ENCODE assay signal across 16 cellular contexts in the genomic region with DNA sequence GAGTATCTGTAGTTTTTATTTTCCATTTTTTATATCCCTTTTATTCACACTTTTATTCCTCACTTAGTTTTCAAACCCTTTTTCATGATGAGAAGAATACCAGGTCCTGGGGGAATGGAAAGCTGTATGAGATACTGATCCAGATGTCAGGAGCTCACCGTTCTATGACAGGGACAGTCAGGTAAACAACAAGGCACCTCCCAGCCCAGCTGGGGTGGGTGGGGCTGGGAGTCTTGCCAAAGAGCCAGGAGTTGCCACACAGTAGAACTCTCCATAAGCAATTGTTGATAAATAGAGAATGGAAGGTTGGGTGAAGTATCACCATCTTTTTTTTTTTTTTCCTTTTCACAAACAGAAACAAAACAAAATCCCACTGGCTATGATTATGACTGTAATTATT.
DNase-seq lines count a peak whose midpoint lies in the region; TF ChIP-seq lines count a peak whose summit lies in the region.
"Had no signal": no experiment of that assay in that cellular context is flagged by ENCODE, and none has a peak within 500 bp of the region (broad histone marks: within the 10 kb centered on the region; RNA-seq: fewer than 3 reads in every experiment).

No MANE protein-coding gene starts in this region.

- peak; percentile 18 for DNase-seq in NCI-H2196 (lab: John Stamatoyannopoulos, UW; ENCODE audit: unreplicated experiment)
- no peak for DNase-seq in NCI-H2196 treated with DMSO at 0.1 percent for 48 hours (lab: John Stamatoyannopoulos, UW; ENCODE audit: unreplicated experiment)
- peak; percentile 12 for DNase-seq in HT-29 (ENCODE audit: low spot score)
- peak; percentile 67 for DNase-seq in NCI-H345 (lab: John Stamatoyannopoulos, UW)
- DNase-seq in SW480 (ENCODE audit: low spot score), result peak; percentile 34
- no peak for DNase-seq in hepatocyte (ENCODE audit: low spot score)
- no peak for DNase-seq in NCI-H1436 treated with DMSO at 0.1 percent for 48 hours (lab: John Stamatoyannopoulos, UW)
- no peak for DNase-seq in HuH-7.5 (ENCODE audit: low spot score)
- DNase-seq: 8988T; CD8-positive, alpha-beta memory T cell; DMS 273 treated with DMSO at 0.1 percent for 48 hours; H7; NCI-H146; NCI-H2107; NK-92 treated with Interleukin-12 subunit alpha and Interleukin-12 subunit beta, amount 100 ng/mL, for 24 hours; SJCRH30 had no signal

- no peak overlapping the region for H3K4me2 ChIP-seq in hepatocyte

- no peak for TF ChIP-seq CTCF in hepatocyte (IDR thresholded peaks at IDR 0.05; ENCODE audit: poor library complexity)

- WGBS in hepatocyte (ENCODE audit: low lambda C conversion rate, missing lambda C conversion rate), result 19% methylated on average over 1 of the region's 1 CpG

- no peak overlapping the region for H3K27ac ChIP-seq in hepatocyte
- H3K27ac ChIP-seq: SJCRH30 had no signal

- no peaks in the 10 kb centered on the region for H3K9me2 ChIP-seq in hepatocyte (replicated peaks; ENCODE audit: insufficient read depth)

- no peaks in the 10 kb centered on the region for H3K9me3 ChIP-seq in hepatocyte (ENCODE audit: low read depth)
- H3K9me3 ChIP-seq: SJCRH30 had no signal

- H3K4me1 ChIP-seq in hepatocyte (ENCODE audit: insufficient read depth), result no peaks in the 10 kb centered on the region
- H3K4me1 ChIP-seq: SJCRH30 had no signal

- no peak overlapping the region for H2AFZ ChIP-seq in hepatocyte

- H4K20me1 ChIP-seq in hepatocyte (ENCODE audit: insufficient read depth, poor library complexity, severe bottlenecking), result no peaks in the 10 kb centered on the region

- H3K27me3 ChIP-seq in hepatocyte, result no peaks in the 10 kb centered on the region
- H3K27me3 ChIP-seq: SJCRH30 had no signal

- H3K4me3 ChIP-seq in hepatocyte, result no peak overlapping the region
- H3K4me3 ChIP-seq: SJCRH30 had no signal

- H3K79me2 ChIP-seq in hepatocyte, result no peaks in the 10 kb centered on the region

- no peaks in the 10 kb centered on the region for H3K36me3 ChIP-seq in hepatocyte (replicated peaks; ENCODE audit: insufficient read depth, low read depth)
- H3K36me3 ChIP-seq: SJCRH30 had no signal

Comparison
In these comparisons a context has a peak if more than half of its experiments do, and no peak if none do; other contexts are left out.
1. DNase-seq: peak in NCI-H2196 (single experiment), HT-29 (single experiment), NCI-H345 (single experiment) and SW480 (single experiment); none in NCI-H2196 treated with DMSO at 0.1 percent for 48 hours (single experiment), hepatocyte (single experiment), NCI-H1436 treated with DMSO at 0.1 percent for 48 hours (single experiment) and HuH-7.5 (single experiment).